Comparison of ENCODE assay signal across 26 cellular contexts in the genomic region with DNA sequence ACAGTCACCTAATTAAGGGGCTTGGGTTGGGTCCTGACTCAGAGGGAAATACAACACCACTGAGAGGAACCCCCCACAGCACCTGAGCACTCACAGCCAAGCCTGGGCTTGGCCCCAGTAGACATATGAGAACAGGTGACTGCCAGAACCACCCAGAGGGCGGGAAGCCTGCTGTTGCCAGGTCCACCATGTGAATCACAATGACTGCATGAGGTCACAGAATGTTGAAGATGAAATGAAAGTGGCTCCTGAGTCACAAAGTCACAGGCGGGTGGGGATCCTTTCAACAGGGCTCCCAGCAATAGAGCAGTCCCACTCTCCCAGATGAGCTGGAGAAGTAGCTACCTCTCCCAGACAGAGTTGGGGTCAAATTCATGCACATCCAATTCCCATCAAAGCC. TPM values are rescaled to one million over a fixed set of nuclear protein-coding genes. Genes with fewer than 3 reads are reported as not detected.
DNase-seq lines count a peak whose midpoint lies in the region; ATAC-seq and TF ChIP-seq lines count a peak whose summit lies in the region.
"Had no signal": no experiment of that assay in that cellular context is flagged by ENCODE, and none has a peak within 500 bp of the region (broad histone marks: within the 10 kb centered on the region; RNA-seq: fewer than 3 reads in every experiment).

A gene (plus strand): TSS at position 287 of the 400 bp plus-strand sequence. CDS start 290 bp downstream, outside the sequence.

- no peak for TF ChIP-seq CTCF in mucosa of descending colon (IDR thresholded peaks at IDR 0.05)

- POLR2A ChIA-PET in activated CD4-positive, alpha-beta T cell treated with anti-CD3 and anti-CD28 coated beads for 36 hours (lab: Charles Lee): no interaction called here

- no peaks in the 10 kb centered on the region for H3K9me3 ChIP-seq in mucosa of descending colon
- H3K9me3 ChIP-seq: A549, BE2C had no signal

- H3K4me3 Mint-ChIP-seq in activated CD4-positive, alpha-beta T cell treated with anti-CD3 and anti-CD28 coated beads for 36 hours: no peak within 1 kb of the TSS
- H3K4me3 Mint-ChIP-seq: activated CD4-positive, alpha-beta memory T cell treated with anti-CD3 and anti-CD28 coated beads, Interleukin-2, amount 10 ng/mL, durations not matched to agents 7 days and 5 days had no signal

- H3K36me3 Mint-ChIP-seq in activated CD4-positive, alpha-beta T cell treated with anti-CD3 and anti-CD28 coated beads for 36 hours (ENCODE audit: low read depth): no peaks in the 10 kb centered on the region

- intact Hi-C loops in activated CD4-positive, alpha-beta T cell treated with anti-CD3 and anti-CD28 coated beads for 36 hours (cut with DNase I, micrococcal nuclease): no loop called here
- intact Hi-C loops in mucosa of descending colon (cut with DNase I, micrococcal nuclease) (no loop called here), head of caudate nucleus (cut with DNase I) (no loop called here)

- no peaks in the 10 kb centered on the region for H3K9me3 Mint-ChIP-seq in activated CD4-positive, alpha-beta T cell treated with anti-CD3 and anti-CD28 coated beads for 36 hours (ENCODE audit: low read depth)
- H3K9me3 Mint-ChIP-seq: activated CD4-positive, alpha-beta memory T cell treated with anti-CD3 and anti-CD28 coated beads, Interleukin-2, amount 10 ng/mL, durations not matched to agents 7 days and 5 days had no signal

- no peaks in the 10 kb centered on the region for H3K36me3 ChIP-seq in mucosa of descending colon (ENCODE audit: low read depth)
- H3K36me3 ChIP-seq: BE2C had no signal

- peaks cover 2% of the 10 kb centered on the region for H3K27me3 Mint-ChIP-seq in activated CD4-positive, alpha-beta T cell treated with anti-CD3 and anti-CD28 coated beads for 36 hours

- peak; percentile 63 for ATAC-seq in activated CD4-positive, alpha-beta T cell treated with anti-CD3 and anti-CD28 coated beads for 36 hours
- ATAC-seq in mucosa of descending colon: peak; percentile 56
- no peak for ATAC-seq in HG03135 (IDR thresholded peaks at IDR 0.05; ENCODE audit: unreplicated experiment)
- ATAC-seq: A549, HepG2, SK-N-SH treated with all-trans-retinoic acid at 6 μM for 48 hours had no signal

- no peak within 1 kb of the TSS for H3K27ac Mint-ChIP-seq in activated CD4-positive, alpha-beta T cell treated with anti-CD3 and anti-CD28 coated beads for 36 hours
- H3K27ac Mint-ChIP-seq: activated CD4-positive, alpha-beta memory T cell treated with anti-CD3 and anti-CD28 coated beads, Interleukin-2, amount 10 ng/mL, durations not matched to agents 7 days and 5 days had no signal

- H3K4me3 ChIP-seq in mucosa of descending colon: no peak within 1 kb of the TSS
- H3K4me3 ChIP-seq: A549 had no signal

- H3K4me1 Mint-ChIP-seq in activated CD4-positive, alpha-beta T cell treated with anti-CD3 and anti-CD28 coated beads for 36 hours: no peaks in the 10 kb centered on the region
- H3K4me1 Mint-ChIP-seq: activated CD4-positive, alpha-beta memory T cell treated with anti-CD3 and anti-CD28 coated beads, Interleukin-2, amount 10 ng/mL, durations not matched to agents 7 days and 5 days had no signal

- DNase-seq in activated CD4-positive, alpha-beta T cell treated with anti-CD3 and anti-CD28 coated beads for 36 hours: peak; percentile 32
- no peak for DNase-seq in activated CD4-positive, alpha-beta T cell treated with anti-CD3 and anti-CD28 coated beads for 4 hours
- DNase-seq in DMS79 treated with DMSO at 0.1 percent for 48 hours (lab: John Stamatoyannopoulos, UW) (peak; percentile 18), SW480 (ENCODE audit: low spot score) (peak; percentile 52), mucosa of descending colon (no peak), erythroblast (lab: John Stamatoyannopoulos, UW) (no peak), head of caudate nucleus (no peak)
- DNase-seq: activated CD4-positive, alpha-beta memory T cell treated with anti-CD3 and anti-CD28 coated beads, Interleukin-2, amount 10 ng/mL, durations not matched to agents 7 days and 5 days; activated T-cell treated with anti-CD3 and anti-CD28 coated beads for 4 hours; BE2C; COR-L47; EL; HCEC 1CT; kidney glomerular epithelial cell; NCI-H1048; NCI-H187; NCI-H345; NCI-H774 had no signal

- no peak for TF ChIP-seq POLR2A in erythroblast (IDR thresholded peaks at IDR 0.05; ENCODE audit: low read length)

- CTCF ChIA-PET in activated CD4-positive, alpha-beta T cell treated with anti-CD3 and anti-CD28 coated beads for 36 hours (lab: Charles Lee): no interaction called here

- no peaks in the 10 kb centered on the region for H3K4me1 ChIP-seq in mucosa of descending colon (ENCODE audit: low read depth)
- H3K4me1 ChIP-seq: A549, BE2C had no signal

RNA-seq across cellular contexts. Expression of the gene that starts here (rescaled TPM):
- not detected for total RNA-seq in activated CD4-positive, alpha-beta T cell treated with anti-CD3 and anti-CD28 coated beads for 36 hours
- not detected for total RNA-seq in mucosa of descending colon
- total RNA-seq: activated CD4-positive, alpha-beta memory T cell treated with anti-CD3 and anti-CD28 coated beads, Interleukin-2, amount 10 ng/mL, durations not matched to agents 7 days and 5 days; cardiac septum; HepG2; LHCN-M2; skeletal muscle tissue; ureter had no signal

Comparison
In these comparisons a context has a peak if more than half of its experiments do, and no peak if none do; other contexts are left out.
1. Peak in DNase-seq and ATAC-seq in activated CD4-positive, alpha-beta T cell treated with anti-CD3 and anti-CD28 coated beads for 36 hours; RNA of the gene not detected or under 1 TPM.
2. Peak in ATAC-seq in mucosa of descending colon; RNA of the gene not detected or under 1 TPM.
3. DNase-seq: peak in DMS79 treated with DMSO at 0.1 percent for 48 hours (single experiment) and SW480 (single experiment); none in activated CD4-positive, alpha-beta T cell treated with anti-CD3 and anti-CD28 coated beads for 4 hours (0 of 2), mucosa of descending colon (0 of 3), erythroblast (0 of 2) and head of caudate nucleus (0 of 42).